ENCODE assay signal across 1 cellular context in the genomic region with DNA sequence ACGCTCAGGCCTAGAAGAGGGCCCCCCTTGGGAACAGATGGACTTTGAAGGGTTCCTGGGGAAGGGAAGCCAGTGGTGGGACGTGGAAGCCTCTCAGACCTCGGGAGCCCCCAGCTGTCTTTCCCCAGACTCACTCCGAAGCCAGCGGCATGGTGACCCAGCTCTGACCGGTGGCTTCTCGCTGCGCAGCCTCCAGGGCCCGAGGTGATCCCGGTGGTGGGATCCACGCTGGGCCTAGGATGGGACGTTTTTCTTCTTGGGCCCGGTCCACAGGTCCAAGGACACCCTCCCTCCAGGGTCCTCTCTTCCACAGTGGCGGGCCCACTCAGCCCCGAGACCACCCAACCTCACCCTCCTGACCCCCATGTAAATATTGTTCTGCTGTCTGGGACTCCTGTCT.
TF ChIP-seq lines count a peak whose summit lies in the region.

No MANE protein-coding gene starts in this region.

TF ChIP-seq in WTC11, 78 proteins besides CTCF, POLR2A, EP300 and RAD21 (continued from another document):
- TF ChIP-seq, protein P1, sequence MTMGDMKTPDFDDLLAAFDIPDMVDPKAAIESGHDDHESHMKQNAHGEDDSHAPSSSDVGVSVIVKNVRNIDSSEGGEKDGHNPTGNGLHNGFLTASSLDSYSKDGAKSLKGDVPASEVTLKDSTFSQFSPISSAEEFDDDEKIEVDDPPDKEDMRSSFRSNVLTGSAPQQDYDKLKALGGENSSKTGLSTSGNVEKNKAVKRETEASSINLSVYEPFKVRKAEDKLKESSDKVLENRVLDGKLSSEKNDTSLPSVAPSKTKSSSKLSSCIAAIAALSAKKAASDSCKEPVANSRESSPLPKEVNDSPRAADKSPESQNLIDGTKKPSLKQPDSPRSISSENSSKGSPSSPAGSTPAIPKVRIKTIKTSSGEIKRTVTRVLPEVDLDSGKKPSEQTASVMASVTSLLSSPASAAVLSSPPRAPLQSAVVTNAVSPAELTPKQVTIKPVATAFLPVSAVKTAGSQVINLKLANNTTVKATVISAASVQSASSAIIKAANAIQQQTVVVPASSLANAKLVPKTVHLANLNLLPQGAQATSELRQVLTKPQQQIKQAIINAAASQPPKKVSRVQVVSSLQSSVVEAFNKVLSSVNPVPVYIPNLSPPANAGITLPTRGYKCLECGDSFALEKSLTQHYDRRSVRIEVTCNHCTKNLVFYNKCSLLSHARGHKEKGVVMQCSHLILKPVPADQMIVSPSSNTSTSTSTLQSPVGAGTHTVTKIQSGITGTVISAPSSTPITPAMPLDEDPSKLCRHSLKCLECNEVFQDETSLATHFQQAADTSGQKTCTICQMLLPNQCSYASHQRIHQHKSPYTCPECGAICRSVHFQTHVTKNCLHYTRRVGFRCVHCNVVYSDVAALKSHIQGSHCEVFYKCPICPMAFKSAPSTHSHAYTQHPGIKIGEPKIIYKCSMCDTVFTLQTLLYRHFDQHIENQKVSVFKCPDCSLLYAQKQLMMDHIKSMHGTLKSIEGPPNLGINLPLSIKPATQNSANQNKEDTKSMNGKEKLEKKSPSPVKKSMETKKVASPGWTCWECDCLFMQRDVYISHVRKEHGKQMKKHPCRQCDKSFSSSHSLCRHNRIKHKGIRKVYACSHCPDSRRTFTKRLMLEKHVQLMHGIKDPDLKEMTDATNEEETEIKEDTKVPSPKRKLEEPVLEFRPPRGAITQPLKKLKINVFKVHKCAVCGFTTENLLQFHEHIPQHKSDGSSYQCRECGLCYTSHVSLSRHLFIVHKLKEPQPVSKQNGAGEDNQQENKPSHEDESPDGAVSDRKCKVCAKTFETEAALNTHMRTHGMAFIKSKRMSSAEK (CRISPR knock-in tag; IDR thresholded peaks at IDR 0.05; ENCODE audit: borderline replicate concordance) = no peak
- TF ChIP-seq, protein P2, sequence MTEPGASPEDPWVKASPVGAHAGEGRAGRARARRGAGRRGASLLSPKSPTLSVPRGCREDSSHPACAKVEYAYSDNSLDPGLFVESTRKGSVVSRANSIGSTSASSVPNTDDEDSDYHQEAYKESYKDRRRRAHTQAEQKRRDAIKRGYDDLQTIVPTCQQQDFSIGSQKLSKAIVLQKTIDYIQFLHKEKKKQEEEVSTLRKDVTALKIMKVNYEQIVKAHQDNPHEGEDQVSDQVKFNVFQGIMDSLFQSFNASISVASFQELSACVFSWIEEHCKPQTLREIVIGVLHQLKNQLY (CRISPR knock-in tag; IDR thresholded peaks at IDR 0.05) = no peak
- no peak for TF ChIP-seq ZNF416 (CRISPR knock-in tag; IDR thresholded peaks at IDR 0.05)
TF ChIP-seq in WTC11: peak in this region for 0.
